ENCODE assay signal across 9 cellular contexts in the genomic region with DNA sequence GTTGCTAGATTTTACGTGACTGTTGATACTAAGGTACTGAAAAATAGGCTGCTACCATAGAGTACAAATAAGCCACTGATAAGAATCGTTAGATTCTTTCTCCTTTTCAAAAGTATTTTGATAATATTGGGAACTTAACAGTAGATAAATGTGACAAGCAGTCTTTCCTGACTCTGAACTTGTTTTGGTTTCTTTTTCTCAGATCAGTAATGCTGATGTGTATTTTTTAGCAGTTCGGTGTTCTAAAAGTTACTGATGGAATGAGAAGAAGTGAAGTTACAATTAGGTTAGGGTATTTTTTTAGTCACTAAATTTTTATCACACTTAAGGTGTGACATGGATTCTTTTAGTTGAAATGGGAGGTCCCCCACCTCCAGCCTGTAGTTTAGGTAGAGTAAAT. TPM values are rescaled to one million over a fixed set of nuclear protein-coding genes. Genes with fewer than 3 reads are reported as not detected.
DNase-seq lines count a peak whose midpoint lies in the region; ATAC-seq, FAIRE-seq and TF ChIP-seq lines count a peak whose summit lies in the region.
"Had no signal": no experiment of that assay in that cellular context is flagged by ENCODE, and none has a peak within 500 bp of the region (broad histone marks: within the 10 kb centered on the region; RNA-seq: fewer than 3 reads in every experiment).

No MANE protein-coding gene starts in this region.

- DNase-seq in activated CD4-positive, alpha-beta T cell treated with anti-CD3 and anti-CD28 coated beads for 36 hours, result peak; percentile 21
- no peak for DNase-seq in activated CD4-positive, alpha-beta T cell treated with anti-CD3 and anti-CD28 coated beads for 4 hours
- no peak for DNase-seq in activated naive CD4-positive, alpha-beta T cell treated with anti-CD3 and anti-CD28 coated beads, Interleukin-2, amount 50 U/mL, for 72 hours (ENCODE audit: low spot score in 2 of 2)
- DNase-seq in keratinocyte (ENCODE audit: low read depth, low spot score) (no peak), testis (no peak), A172 (ENCODE audit: low spot score) (no peak)

- no peaks in the 10 kb centered on the region for H3K9me3 Mint-ChIP-seq in activated CD4-positive, alpha-beta T cell treated with anti-CD3 and anti-CD28 coated beads for 36 hours (ENCODE audit: low read depth)
- no peaks in the 10 kb centered on the region for H3K9me3 Mint-ChIP-seq in activated naive CD4-positive, alpha-beta T cell treated with anti-CD3 and anti-CD28 coated beads, Interleukin-2, amount 50 U/mL, for 72 hours

- intact Hi-C loops in activated CD4-positive, alpha-beta T cell treated with anti-CD3 and anti-CD28 coated beads for 36 hours (cut with DNase I, micrococcal nuclease), result loop anchor here (1.0 to 10.0 kb wide), 4 partner anchors 127 to 570 kb away; a partner anchor contains a TSS
- intact Hi-C loops in testis (cut with DNase I; ENCODE audit: low total_unique reads), result no loop called here

- dilution Hi-C loops in keratinocyte (cut with MboI; ENCODE audit: extremely low pct_ligation_motif_present, low sequenced_read_pairs), result no loop called here

- H3K4me1 Mint-ChIP-seq in activated CD4-positive, alpha-beta T cell treated with anti-CD3 and anti-CD28 coated beads for 36 hours, result peaks cover 38% of the 10 kb centered on the region

- WGBS in testis, 2 donors, result 0 to 1% methylated on average over 3 of the region's 3 CpGs

- TF ChIP-seq CTCF in keratinocyte (optimal IDR thresholded peaks at IDR 0.05 in 1 of 3, IDR thresholded peaks at IDR 0.05 in 1 of 3, conservative IDR thresholded peaks at IDR 0.05 in 1 of 3; ENCODE audit: extremely low read depth in 1 of 3, insufficient read depth in 2 of 3, low read length in 3 of 3) (no peak), testis (IDR thresholded peaks at IDR 0.05) (no peak)

- POLR2A ChIA-PET in activated CD4-positive, alpha-beta T cell treated with anti-CD3 and anti-CD28 coated beads for 36 hours (lab: Charles Lee), result interaction anchor here (0.6 kb wide), 5 partner anchors 25 to 1129 kb away, joined by 3 to 6 read pairs (median 3); no protein-coding TSS in a partner anchor

- no peak for FAIRE-seq in keratinocyte (lab: Jason Lieb, UNC)
- FAIRE-seq: A204.1 had no signal

- H3K27ac Mint-ChIP-seq in activated CD4-positive, alpha-beta T cell treated with anti-CD3 and anti-CD28 coated beads for 36 hours, result peak overlapping the region; percentile 94
- peak overlapping the region; percentile 96 for H3K27ac Mint-ChIP-seq in activated naive CD4-positive, alpha-beta T cell treated with anti-CD3 and anti-CD28 coated beads, Interleukin-2, amount 50 U/mL, for 72 hours

- H3K79me2 ChIP-seq in keratinocyte (ENCODE audit: control insufficient read depth, insufficient read depth, low read length), result peaks cover 72% of the 10 kb centered on the region

- H3K9me3 ChIP-seq in keratinocyte (ENCODE audit: control insufficient read depth, low read depth, low read length) (no peaks in the 10 kb centered on the region), testis (no peaks in the 10 kb centered on the region)

- peak overlapping the region; percentile 82 for H3K4me2 ChIP-seq in keratinocyte (ENCODE audit: control insufficient read depth, extremely low read depth, insufficient read depth, low read depth, low read length)

- H3K4me3 ChIP-seq in keratinocyte (ENCODE audit: control insufficient read depth in 2 of 3, extremely low read depth in 1 of 3, insufficient read depth in 2 of 3, low read depth in 1 of 3, low read length in 3 of 3) (peak overlapping the region; percentile 91 to 98 (median 98)), testis (peak overlapping the region; percentile 92 to 96)

- peaks cover 52% of the 10 kb centered on the region for H3K36me3 Mint-ChIP-seq in activated CD4-positive, alpha-beta T cell treated with anti-CD3 and anti-CD28 coated beads for 36 hours (ENCODE audit: low read depth)
- peaks cover 34 to 51% of the 10 kb centered on the region in 2 donors for H3K36me3 Mint-ChIP-seq in activated naive CD4-positive, alpha-beta T cell treated with anti-CD3 and anti-CD28 coated beads, Interleukin-2, amount 50 U/mL, for 72 hours

- peak overlapping the region; percentile 99 for H3K9ac ChIP-seq in keratinocyte (ENCODE audit: control insufficient read depth, extremely low read depth, insufficient read depth, low read length)

- no peak overlapping the region for H2AFZ ChIP-seq in keratinocyte (ENCODE audit: control insufficient read depth, low read length)

- TF ChIP-seq POLR2A in testis (IDR thresholded peaks at IDR 0.05), result no peak

- no peaks in the 10 kb centered on the region for H3K27me3 Mint-ChIP-seq in activated CD4-positive, alpha-beta T cell treated with anti-CD3 and anti-CD28 coated beads for 36 hours

- no peaks in the 10 kb centered on the region for H3K27me3 ChIP-seq in keratinocyte (ENCODE audit: control insufficient read depth, extremely low read depth, insufficient read depth, low read length)
- H3K27me3 ChIP-seq in testis, result no peaks in the 10 kb centered on the region

- CTCF ChIA-PET in activated CD4-positive, alpha-beta T cell treated with anti-CD3 and anti-CD28 coated beads for 36 hours (lab: Charles Lee), result interaction anchor here (1.4 kb wide), 1 partner anchor 128 kb away, joined by 6 read pairs; no protein-coding TSS in a partner anchor

- ATAC-seq in activated CD4-positive, alpha-beta T cell treated with anti-CD3 and anti-CD28 coated beads for 36 hours, result no peak
- no peak for ATAC-seq in activated naive CD4-positive, alpha-beta T cell treated with anti-CD3 and anti-CD28 coated beads, Interleukin-2, amount 50 U/mL, for 72 hours
- ATAC-seq in GM19455 (IDR thresholded peaks at IDR 0.05; ENCODE audit: unreplicated experiment), result no peak
- no peak for ATAC-seq in GM21825 (IDR thresholded peaks at IDR 0.05; ENCODE audit: unreplicated experiment)

- peaks cover 21% of the 10 kb centered on the region for H4K20me1 ChIP-seq in keratinocyte (ENCODE audit: control insufficient read depth, extremely low read depth, insufficient read depth, low read length)

- H3K4me1 ChIP-seq in keratinocyte (ENCODE audit: control insufficient read depth, extremely low read depth, insufficient read depth, low read length), result peaks cover 23% of the 10 kb centered on the region
- peaks cover 39% of the 10 kb centered on the region for H3K4me1 ChIP-seq in testis

- peaks cover 2% of the 10 kb centered on the region for H3K9me1 ChIP-seq in keratinocyte (ENCODE audit: control insufficient read depth, extremely low read depth, insufficient read depth, low read length)

- H3K27ac ChIP-seq in keratinocyte (ENCODE audit: control insufficient read depth, insufficient read depth, low read length), result peak overlapping the region; percentile 93
- H3K27ac ChIP-seq in testis, result peak overlapping the region; percentile 100

- H3K36me3 ChIP-seq in keratinocyte (ENCODE audit: control insufficient read depth in 2 of 2, extremely low read depth in 1 of 2, insufficient read depth in 2 of 2, low read length in 2 of 2) (peaks cover 0 to 7% of the 10 kb centered on the region in 2 experiments), testis (ENCODE audit: low read depth, missing control alignments) (no peaks in the 10 kb centered on the region)

- peak overlapping the region; percentile 90 for H3K4me3 Mint-ChIP-seq in activated CD4-positive, alpha-beta T cell treated with anti-CD3 and anti-CD28 coated beads for 36 hours

RNA-seq across cellular contexts. Expression of a gene that starts 2.2 kb away (rescaled TPM):
- 10 to 100 TPM; 70.7 to 71.1 TPM for total RNA-seq in activated CD4-positive, alpha-beta T cell treated with anti-CD3 and anti-CD28 coated beads for 36 hours
- total RNA-seq in activated naive CD4-positive, alpha-beta T cell treated with anti-CD3 and anti-CD28 coated beads, Interleukin-2, amount 50 U/mL, for 72 hours, result 10 to 100 TPM; 69.7 to 76.2 TPM
- polyA plus RNA-seq in keratinocyte (20.0 to 32.1 TPM (median 21.3 TPM) in 3 replicates), testis (ENCODE audit: insufficient read depth, low read depth, low replicate concordance) (43.3 TPM)
- 156 TPM for polyA plus RNA-seq in keratinocyte (2011; ENCODE audit: low read depth)
- 7.8 and 16.3 TPM in 2 replicates for polyA plus RNA-seq in keratinocyte (2011; cell fraction: cytosol; rRNA removed)
- polyA plus RNA-seq in keratinocyte (2011; cell fraction: nucleus; rRNA removed), result 41.0 and 54.0 TPM in 2 replicates
- polyA plus RNA-seq in keratinocyte (2012; ENCODE audit: low replicate concordance), result 21.7 and 47.4 TPM in 2 replicates
- polyA minus RNA-seq in keratinocyte, result 12.2 to 40.8 TPM (median 25.1 TPM) in 3 replicates
- 14.6 TPM for polyA minus RNA-seq in keratinocyte (2011; cell fraction: cytosol; rRNA and poly(A)+ RNA removed)
- 34.0 and 75.0 TPM in 2 replicates for polyA minus RNA-seq in keratinocyte (2011; cell fraction: nucleus; rRNA and poly(A)+ RNA removed)
- 100 to 1,000 TPM; 112 to 126 TPM for total RNA-seq in testis
- 11.3 and 24.0 TPM in 2 replicates for total RNA-seq in A172 (2014; rRNA removed; shearing (Covaris generic))
